ENCODE assay signal across 1 cellular context in genomic region chr20:53621482-53622246, GRCh38.
TF ChIP-seq lines count a peak whose summit lies in the region.

No MANE protein-coding gene starts in this region.

TF ChIP-seq in GM12878, 131 proteins besides CTCF, POLR2A, EP300 and RAD21 (continued from another document):
- TF ChIP-seq, protein P1, sequence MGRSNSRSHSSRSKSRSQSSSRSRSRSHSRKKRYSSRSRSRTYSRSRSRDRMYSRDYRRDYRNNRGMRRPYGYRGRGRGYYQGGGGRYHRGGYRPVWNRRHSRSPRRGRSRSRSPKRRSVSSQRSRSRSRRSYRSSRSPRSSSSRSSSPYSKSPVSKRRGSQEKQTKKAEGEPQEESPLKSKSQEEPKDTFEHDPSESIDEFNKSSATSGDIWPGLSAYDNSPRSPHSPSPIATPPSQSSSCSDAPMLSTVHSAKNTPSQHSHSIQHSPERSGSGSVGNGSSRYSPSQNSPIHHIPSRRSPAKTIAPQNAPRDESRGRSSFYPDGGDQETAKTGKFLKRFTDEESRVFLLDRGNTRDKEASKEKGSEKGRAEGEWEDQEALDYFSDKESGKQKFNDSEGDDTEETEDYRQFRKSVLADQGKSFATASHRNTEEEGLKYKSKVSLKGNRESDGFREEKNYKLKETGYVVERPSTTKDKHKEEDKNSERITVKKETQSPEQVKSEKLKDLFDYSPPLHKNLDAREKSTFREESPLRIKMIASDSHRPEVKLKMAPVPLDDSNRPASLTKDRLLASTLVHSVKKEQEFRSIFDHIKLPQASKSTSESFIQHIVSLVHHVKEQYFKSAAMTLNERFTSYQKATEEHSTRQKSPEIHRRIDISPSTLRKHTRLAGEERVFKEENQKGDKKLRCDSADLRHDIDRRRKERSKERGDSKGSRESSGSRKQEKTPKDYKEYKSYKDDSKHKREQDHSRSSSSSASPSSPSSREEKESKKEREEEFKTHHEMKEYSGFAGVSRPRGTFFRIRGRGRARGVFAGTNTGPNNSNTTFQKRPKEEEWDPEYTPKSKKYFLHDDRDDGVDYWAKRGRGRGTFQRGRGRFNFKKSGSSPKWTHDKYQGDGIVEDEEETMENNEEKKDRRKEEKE (IDR thresholded peaks at IDR 0.05) = no peak
- TF ChIP-seq BMI1 (IDR thresholded peaks at IDR 0.05; ENCODE audit: borderline replicate concordance) (no peak), HDAC2 (IDR thresholded peaks at IDR 0.05) (no peak), TBL1XR1 (IDR thresholded peaks at IDR 0.05; ENCODE audit: low read depth, low read length) (0 out of 2 replicates have a peak, but pooled peaks have one; percentile 14), USF2 (IDR thresholded peaks at IDR 0.05; ENCODE audit: borderline replicate concordance, low read depth, low read length) (no peak), MTA2 (IDR thresholded peaks at IDR 0.05; ENCODE audit: low read depth) (peak; percentile 48; the same call in 1 of the 2 replicates), SIN3A (IDR thresholded peaks at IDR 0.05; ENCODE audit: low read depth, low read length) (no peak), CHD2 (IDR thresholded peaks at IDR 0.05; ENCODE audit: borderline replicate concordance, low read depth, low read length) (no peak), FOXM1 (IDR thresholded peaks at IDR 0.05; ENCODE audit: low read depth, low read length) (0 out of 2 replicates have a peak, but pooled peaks have one; percentile 23), CBX3 (IDR thresholded peaks at IDR 0.05; ENCODE audit: borderline replicate concordance, low read depth) (no peak), BHLHE40 (IDR thresholded peaks at IDR 0.05; ENCODE audit: borderline replicate concordance in 1 of 2, low read depth in 2 of 2, low read length in 1 of 2) (0 out of 4 replicates have a peak, but pooled peaks of 1 of the 2 experiments have one; percentile 7), FOXK2 (IDR thresholded peaks at IDR 0.05) (no peak)
